27 cellular contexts compared by ENCODE assay signal in genomic region chr1:223257856-223258255, GRCh38.
"Had no signal": no experiment of that assay in that cellular context is flagged by ENCODE, and none has a peak within 500 bp of the region (broad histone marks: within the 10 kb centered on the region; RNA-seq: fewer than 3 reads in every experiment).

No MANE protein-coding gene starts in this region.

- H3K4me2 ChIP-seq: smooth muscle cell had no signal

- H3K4me3 ChIP-seq: colonic mucosa, gastroesophageal sphincter, heart right ventricle, lower lobe of right lung, smooth muscle cell, thyroid gland had no signal

- H3K9ac ChIP-seq: parathyroid adenoma had no signal

- H3K27ac ChIP-seq: colonic mucosa, foreskin keratinocyte, gastroesophageal sphincter, heart right ventricle, lower lobe of right lung, neutrophil, parathyroid adenoma, thyroid gland had no signal

- H3K36me3 ChIP-seq: colonic mucosa, gastroesophageal sphincter, heart right ventricle, lower lobe of right lung, neutrophil, thyroid gland had no signal

- ATAC-seq: effector memory CD8-positive, alpha-beta T cell; gastroesophageal sphincter; heart right ventricle; left colon; left ventricle myocardium superior; lower lobe of right lung; natural killer cell; sciatic nerve; stimulated activated naive CD8-positive, alpha-beta T cell treated with anti-CD3 and anti-CD28 coated beads, Interleukin-15, amount 100 ng/mL, for 72 hours had no signal

- H3K4me1 ChIP-seq: colonic mucosa, gastroesophageal sphincter, lower lobe of right lung, parathyroid adenoma, thyroid gland had no signal

- H3K9me3 ChIP-seq: colonic mucosa, gastroesophageal sphincter, heart right ventricle, lower lobe of right lung, neutrophil, thyroid gland had no signal

- H2AFZ ChIP-seq: parathyroid adenoma had no signal

- H3K79me2 ChIP-seq: parathyroid adenoma had no signal

- DNase-seq: colonic mucosa; dermis blood vessel endothelial cell; effector memory CD8-positive, alpha-beta T cell; foreskin keratinocyte; glutamatergic neuron; heart right ventricle; hypothalamus; immature natural killer cell; islet precursor cell; kidney glomerular epithelial cell; left colon; left ventricle myocardium superior; lower lobe of right lung; natural killer cell; stimulated activated CD4-positive, alpha-beta T cell treated with anti-CD3 and anti-CD28 coated beads, Interleukin-12 subunit alpha, Interleukin-12 subunit beta, amount 100 ng/mL, for 4 hours; stimulated activated CD4-positive, alpha-beta T cell treated with anti-CD3 and anti-CD28 coated beads, Interleukin-1b, Interleukin-23, amount 100 ng/mL, for 48 hours; stimulated activated CD4-positive, alpha-beta T cell treated with anti-CD3 and anti-CD28 coated beads, Interleukin-4, amount 100 ng/mL, for 1 hour; stimulated activated CD8-positive, alpha-beta memory T cell treated with anti-CD3 and anti-CD28 coated beads, Interleukin-4, amount 100 ng/mL, for 48 hours; stimulated activated naive CD4-positive, alpha-beta T cell; stimulated activated naive CD8-positive, alpha-beta T cell treated with anti-CD3 and anti-CD28 coated beads, Interleukin-15, amount 100 ng/mL, for 72 hours; thyroid gland; trophoblast cell had no signal

- H3K27me3 ChIP-seq: colonic mucosa, foreskin keratinocyte, gastroesophageal sphincter, heart right ventricle, neutrophil, thyroid gland had no signal
